In genomic region chr15:99762288-99762687, GRCh38 we compare ENCODE assay signal across 26 cellular contexts. TPM values are rescaled to one million over a fixed set of nuclear protein-coding genes. Genes with fewer than 3 reads are reported as not detected.
DNase-seq lines count a peak whose midpoint lies in the region; ATAC-seq, FAIRE-seq and TF ChIP-seq lines count a peak whose summit lies in the region.
"Had no signal": no experiment of that assay in that cellular context is flagged by ENCODE, and none has a peak within 500 bp of the region (broad histone marks: within the 10 kb centered on the region; RNA-seq: fewer than 3 reads in every experiment).

No MANE protein-coding gene starts in this region.

- H3K36me3 ChIP-seq in HepG2 (replicated peaks in 1 of 2; ENCODE audit: control insufficient read depth in 1 of 2, insufficient read depth in 2 of 2, low read length in 2 of 2) (no peaks in the 10 kb centered on the region), right lobe of liver (no peaks in the 10 kb centered on the region), RWPE2 (ENCODE audit: low read depth) (no peaks in the 10 kb centered on the region)
- H3K36me3 ChIP-seq: BE2C, HAP-1, SJSA1 had no signal

- in situ Hi-C loops in HepG2 (cut with HindIII; ENCODE audit: extremely low pct_ligation_motif_present, low pct_unique_long_range_greater_than_20kb): no loop called here
- in situ Hi-C loops in GM13976 (cut with MboI; ENCODE audit: low sequenced_read_pairs, unreplicated experiment): no loop called here

- TF ChIP-seq EP300 in HepG2 (IDR thresholded peaks at IDR 0.05; ENCODE audit: low read depth in 2 of 2, low read length in 2 of 2) (no peak), HepG2 (CRISPR knock-in tag; IDR thresholded peaks at IDR 0.05; ENCODE audit: borderline replicate concordance) (no peak)

- no peaks in the 10 kb centered on the region for H4K20me1 ChIP-seq in HepG2 (ENCODE audit: insufficient read depth, low read length)

- no peak for FAIRE-seq in HepG2 (lab: Jason Lieb, UNC)

- no peak overlapping the region for H3K9ac ChIP-seq in HepG2 (ENCODE audit: insufficient read depth, low read depth, low read length)

- no TSS peak for BruUV-seq in HepG2 (replicated peaks; lab: Mats Ljungman, UMichigan)

- TF ChIP-seq CTCF in HepG2 (CRISPR knock-in tag; IDR thresholded peaks at IDR 0.05) (no peak), right lobe of liver (IDR thresholded peaks at IDR 0.05) (no peak), RWPE2 (IDR thresholded peaks at IDR 0.05; ENCODE audit: poor library complexity, severe bottlenecking) (no peak), fibroblast of mammary gland (conservative IDR thresholded peaks at IDR 0.05; ENCODE audit: control insufficient read depth, insufficient read depth, low read depth, low read length) (no peak), GM13976 (IDR thresholded peaks at IDR 0.05; ENCODE audit: borderline replicate concordance, control extremely low read depth, extremely low read depth, insufficient read depth, missing control alignments) (no peak)

- H3K4me3 ChIP-seq in HepG2 (replicated peaks in 1 of 3; ENCODE audit: insufficient read depth in 1 of 3, low read depth in 2 of 3, low read length in 3 of 3) (no peak overlapping the region), right lobe of liver (no peak overlapping the region), RWPE2 (ENCODE audit: severe bottlenecking) (no peak overlapping the region), fibroblast of mammary gland (ENCODE audit: control insufficient read depth, low read depth, low read length) (no peak overlapping the region)
- H3K4me3 ChIP-seq: HAP-1, SJSA1 had no signal

- POLR2A ChIA-PET in HepG2 (lab: Yijun Ruan, JAX): interaction anchor here (1.5 kb wide), 1 partner anchor 29 kb away, joined by 8 read pairs; the partner anchor contains the start of gene LYSMD4

- H3K79me2 ChIP-seq in HepG2 (ENCODE audit: insufficient read depth, low read length): no peaks in the 10 kb centered on the region

- H3K27me3 ChIP-seq in HepG2 (ENCODE audit: control insufficient read depth in 1 of 2, insufficient read depth in 2 of 2, low read length in 2 of 2) (no peaks in the 10 kb centered on the region), right lobe of liver (no peaks in the 10 kb centered on the region), RWPE2 (ENCODE audit: insufficient read depth, poor library complexity, severe bottlenecking) (no peaks in the 10 kb centered on the region)
- H3K27me3 ChIP-seq: BE2C, SJSA1 had no signal

- no peak for DNase-seq in HepG2 (ENCODE audit: low spot score)
- DNase-seq in right lobe of liver: no peak
- no peak for DNase-seq in RWPE2 (ENCODE audit: low spot score)
- DNase-seq in fibroblast of mammary gland (ENCODE audit: low read depth): peak; percentile 3
- DNase-seq in NCI-H2081 treated with DMSO at 0.1 percent for 48 hours (lab: John Stamatoyannopoulos, UW): no peak
- DNase-seq in GM13976 (ENCODE audit: low spot score): no peak
- DNase-seq in glomerular visceral epithelial cell (ENCODE audit: extremely low spot score): no peak
- no peak for DNase-seq in NCI-H226
- DNase-seq: ACHN; BE2C; CD8-positive, alpha-beta memory T cell; DMS79 treated with DMSO at 0.1 percent for 48 hours; GOT3; Kasumi-1; MV-4-11; NCI-H1105; NCI-H1436 treated with DMSO at 0.1 percent for 48 hours; NCI-H187 treated with DMSO at 0.1 percent for 48 hours; NCI-H2107; NCI-H446; NCI-H524 treated with DMSO at 0.1 percent for 48 hours; NCI-H774; Right ventricle myocardium superior had no signal

- H3K4me2 ChIP-seq in HepG2 (ENCODE audit: low read depth, low read length): no peak overlapping the region

- intact Hi-C loops in HepG2 (cut with micrococcal nuclease; ENCODE audit: unreplicated experiment): no loop called here
- intact Hi-C loops in right lobe of liver (cut with DNase I): no loop called here

- 58% methylated on average over 1 of the region's 1 CpG for WGBS in HepG2 (ENCODE audit: low lambda C conversion rate)
- 78% methylated on average over 1 of the region's 1 CpG for WGBS in right lobe of liver (ENCODE audit: insufficient coverage, low coverage, low lambda C conversion rate, missing lambda C conversion rate)

- CTCF ChIA-PET in HepG2 (lab: Yijun Ruan, JAX; ENCODE audit: low intra/inter-chr PET ratio, low total read pairs): no interaction called here

- H2AFZ ChIP-seq in HepG2 (ENCODE audit: low read length): no peak overlapping the region

- TF ChIP-seq POLR2A in HepG2 (IDR thresholded peaks at IDR 0.05; ENCODE audit: insufficient read depth in 1 of 2, low read depth in 2 of 2, low read length in 2 of 2) (no peak), right lobe of liver (IDR thresholded peaks at IDR 0.05) (no peak)

- no peak for TF ChIP-seq RAD21 in HepG2 (CRISPR knock-in tag; IDR thresholded peaks at IDR 0.05)

- ATAC-seq in HepG2 (no peak), right lobe of liver (no peak), RWPE2 (ENCODE audit: low read depth) (peak; percentile 51; the same call in 1 of the 3 replicates)

- H3K9me3 ChIP-seq in HepG2 (ENCODE audit: low read length) (no peaks in the 10 kb centered on the region), right lobe of liver (no peaks in the 10 kb centered on the region), RWPE2 (ENCODE audit: severe bottlenecking) (no peaks in the 10 kb centered on the region)
- H3K9me3 ChIP-seq: BE2C, HAP-1, SJSA1 had no signal

- H3K27ac ChIP-seq in HepG2 (ENCODE audit: extremely low read length, insufficient read depth, low read length) (no peak overlapping the region), right lobe of liver (no peak overlapping the region), RWPE2 (ENCODE audit: poor library complexity, severe bottlenecking) (no peak overlapping the region)
- H3K27ac ChIP-seq: 22Rv1, SJSA1 had no signal

- peaks cover 26% of the 10 kb centered on the region for H3K4me1 ChIP-seq in HepG2 (ENCODE audit: insufficient read depth, low read length)
- no peaks in the 10 kb centered on the region for H3K4me1 ChIP-seq in right lobe of liver
- H3K4me1 ChIP-seq in RWPE2 (ENCODE audit: insufficient read depth, poor library complexity, severe bottlenecking): peaks cover 2% of the 10 kb centered on the region
- H3K4me1 ChIP-seq: BE2C, SJSA1 had no signal

TF ChIP-seq in HepG2, 621 proteins besides CTCF, POLR2A, EP300 and RAD21 (continues in another document):
- TF ChIP-seq E2F1 (CRISPR knock-in tag; IDR thresholded peaks at IDR 0.05) (no peak), ZBTB14 (CRISPR knock-in tag; IDR thresholded peaks at IDR 0.05) (no peak), CREM (IDR thresholded peaks at IDR 0.05) (no peak), CREM (CRISPR knock-in tag; IDR thresholded peaks at IDR 0.05) (no peak), CENPBD1 (CRISPR knock-in tag; IDR thresholded peaks at IDR 0.05; ENCODE audit: borderline replicate concordance, low read depth) (no peak), HOXA5 (CRISPR knock-in tag; IDR thresholded peaks at IDR 0.05) (no peak), RXRA (CRISPR knock-in tag; IDR thresholded peaks at IDR 0.05) (no peak), ZKSCAN5 (CRISPR knock-in tag; IDR thresholded peaks at IDR 0.05) (no peak)

RNA-seq across cellular contexts. Expression of gene LYSMD4, which starts 29.1 kb away (rescaled TPM):
- total RNA-seq in HepG2 (2016; rRNA removed; fragmentation: Illumina TruSeq; extraction: Trizol): 5.6 and 8.5 TPM in 2 replicates
- total RNA-seq in HepG2 (2016; cell fraction: cytosol; rRNA removed; fragmentation: Illumina TruSeq; extraction: Trizol; ENCODE audit: low read depth): 1.4 TPM in 2 replicates
- 4.3 and 8.0 TPM in 2 replicates for total RNA-seq in HepG2 (2016; cell fraction: insoluble cytoplasmic fraction; rRNA removed; fragmentation: Illumina TruSeq; extraction: Trizol)
- 4.1 and 4.7 TPM in 2 replicates for total RNA-seq in HepG2 (2016; cell fraction: membrane; rRNA removed; fragmentation: Illumina TruSeq; extraction: Trizol)
- total RNA-seq in HepG2 (2016; cell fraction: nucleus; rRNA removed; fragmentation: Illumina TruSeq; extraction: Trizol): 10.5 and 12.4 TPM in 2 replicates
- 7.4 and 7.9 TPM in 2 replicates for polyA plus RNA-seq in HepG2 (2011; rRNA removed)
- 5.0 and 5.5 TPM in 2 replicates for polyA plus RNA-seq in HepG2 (2011; cell fraction: cytosol; rRNA removed)
- 35.1 and 36.9 TPM in 2 replicates for polyA plus RNA-seq in HepG2 (2011; cell fraction: nucleus; rRNA removed)
- 5.9 and 7.0 TPM in 2 replicates for polyA plus RNA-seq in HepG2 (2012)
- 1.8 and 2.4 TPM in 2 replicates for polyA plus RNA-seq in HepG2 (2016; cell fraction: cytosol; fragmentation: Illumina TruSeq; extraction: Trizol; ENCODE audit: low read depth)
- 4.1 and 5.3 TPM in 2 replicates for polyA plus RNA-seq in HepG2 (2016; cell fraction: insoluble cytoplasmic fraction; fragmentation: Illumina TruSeq; extraction: Trizol; ENCODE audit: low read depth)
- 2.8 and 3.1 TPM in 2 replicates for polyA plus RNA-seq in HepG2 (2016; cell fraction: membrane; fragmentation: Illumina TruSeq; extraction: Trizol; ENCODE audit: low read depth)
- 16.2 and 18.0 TPM in 2 replicates for polyA plus RNA-seq in HepG2 (2016; cell fraction: nucleus; fragmentation: Illumina TruSeq; extraction: Trizol; ENCODE audit: insufficient read depth, low read depth)
- 7.4 and 8.7 TPM in 2 replicates for polyA minus RNA-seq in HepG2 (2011; rRNA and poly(A)+ RNA removed; ENCODE audit: low replicate concordance)
- polyA minus RNA-seq in HepG2 (2011; cell fraction: cytosol; rRNA and poly(A)+ RNA removed): 1.3 and 1.4 TPM in 2 replicates
- polyA minus RNA-seq in HepG2 (2011; cell fraction: nucleus; rRNA and poly(A)+ RNA removed): 16.1 and 17.4 TPM in 2 replicates
- total RNA-seq in right lobe of liver: 1 to 10 TPM; 2.8 to 7.0 (median 5.1) TPM
